9 cellular contexts compared by ENCODE assay signal in the genomic region with DNA sequence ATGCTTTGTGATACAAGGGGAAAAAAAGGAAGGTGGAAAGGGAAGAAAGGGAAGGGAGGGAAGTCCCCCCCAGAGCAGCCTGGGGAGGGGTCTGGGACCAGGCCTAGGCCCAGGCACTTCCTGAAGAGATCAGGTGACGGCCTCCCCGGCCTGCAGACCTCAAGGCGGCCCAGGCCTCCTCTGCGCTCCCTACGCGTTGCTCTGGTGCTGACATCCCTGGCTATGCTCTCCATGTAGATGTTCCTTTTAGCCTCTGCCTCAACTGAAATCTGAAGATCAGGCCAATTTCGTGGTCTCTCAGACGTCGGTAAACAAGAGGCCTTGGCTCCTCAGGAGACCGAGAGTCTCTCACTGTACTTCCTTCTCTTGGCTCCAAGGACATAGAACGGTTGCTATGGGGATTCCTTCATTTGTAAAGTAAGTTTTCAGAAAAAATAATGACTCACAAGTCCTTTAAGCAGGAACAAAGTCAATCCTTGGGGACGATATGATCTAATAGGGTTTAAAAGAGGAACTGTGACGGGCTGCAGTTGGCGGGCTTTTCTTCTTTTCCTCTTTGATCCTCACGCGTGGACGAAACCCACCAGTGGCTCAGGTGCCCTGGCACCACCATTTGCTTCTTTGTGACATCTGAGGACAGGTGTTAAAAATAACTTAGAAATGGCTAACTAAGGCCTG. TPM values are rescaled to one million over a fixed set of nuclear protein-coding genes. Genes with fewer than 3 reads are reported as not detected.
DNase-seq lines count a peak whose midpoint lies in the region; ATAC-seq and TF ChIP-seq lines count a peak whose summit lies in the region.
"Had no signal": no experiment of that assay in that cellular context is flagged by ENCODE, and none has a peak within 500 bp of the region (broad histone marks: within the 10 kb centered on the region; RNA-seq: fewer than 3 reads in every experiment).

No MANE protein-coding gene starts in this region.

- ATAC-seq in SK-N-SH treated with all-trans-retinoic acid at 6 μM for 48 hours, result no peak
- peak; percentile 61 for ATAC-seq in memory B cell (ENCODE audit: low read depth)
- no peak for ATAC-seq in GM21737 (IDR thresholded peaks at IDR 0.05; ENCODE audit: unreplicated experiment)
- ATAC-seq in GM19023 (IDR thresholded peaks at IDR 0.05; ENCODE audit: unreplicated experiment), result no peak

- in situ Hi-C loops in brain microvascular endothelial cell (cut with HindIII; ENCODE audit: low pct_ligation_motif_present, low sequenced_read_pairs), result no loop called here

- peaks cover 8 to 25% of the 10 kb centered on the region in 2 experiments; a peak in 2 of 4 replicates for H3K4me1 ChIP-seq in SK-N-SH (ENCODE audit: control insufficient read depth in 1 of 2, insufficient read depth in 2 of 2, low read depth in 1 of 2, low read length in 1 of 2)

- no peak overlapping the region for H3K9ac ChIP-seq in SK-N-SH

- H3K9me3 Mint-ChIP-seq in memory B cell, result no peaks in the 10 kb centered on the region

- peaks cover 3% of the 10 kb centered on the region for H3K36me3 Mint-ChIP-seq in memory B cell

- no peak overlapping the region for H3K4me3 Mint-ChIP-seq in memory B cell

- H3K36me3 ChIP-seq in SK-N-SH (replicated peaks in 1 of 2; ENCODE audit: control insufficient read depth in 1 of 2, insufficient read depth in 2 of 2, low read length in 1 of 2), result no peaks in the 10 kb centered on the region
- no peaks in the 10 kb centered on the region for H3K36me3 ChIP-seq in brain microvascular endothelial cell (replicated peaks)

- H3K79me2 ChIP-seq in SK-N-SH (ENCODE audit: insufficient read depth), result no peaks in the 10 kb centered on the region

- peak overlapping the region in 1 of 2 experiments; percentile 68; a peak in 2 of 4 replicates for H3K27ac ChIP-seq in SK-N-SH (ENCODE audit: low read depth in 2 of 2, low read length in 1 of 2)
- H3K27ac ChIP-seq in brain microvascular endothelial cell, result peak overlapping the region; percentile 69

- no peak for DNase-seq in SK-N-SH
- peak; percentile 65 for DNase-seq in brain microvascular endothelial cell
- DNase-seq in memory B cell (ENCODE audit: low spot score in 2 of 2), result no peak
- DNase-seq in NCI-H2081 treated with DMSO at 0.1 percent for 48 hours (lab: John Stamatoyannopoulos, UW), result no peak
- DNase-seq in NCI-H510A (lab: John Stamatoyannopoulos, UW), result no peak
- DNase-seq: effector CD4-positive, alpha-beta T cell had no signal

- CTCF ChIA-PET in SK-N-SH (lab: Yijun Ruan, JAX), result no interaction called here

- H3K4me3 ChIP-seq in SK-N-SH (ENCODE audit: low read depth in 2 of 2, low read length in 1 of 2), result no peak overlapping the region
- H3K4me3 ChIP-seq in brain microvascular endothelial cell (ENCODE audit: low read depth, low read length), result no peak overlapping the region

- WGBS in SK-N-SH (ENCODE audit: low lambda C conversion rate), result 82% methylated on average over 14 of the region's 17 CpGs

- peaks cover 15% of the 10 kb centered on the region for H3K4me1 Mint-ChIP-seq in memory B cell

- no peaks in the 10 kb centered on the region for H3K9me3 ChIP-seq in SK-N-SH

- H3K9me2 ChIP-seq in SK-N-SH, result no peaks in the 10 kb centered on the region

- H3K27me3 ChIP-seq in SK-N-SH (ENCODE audit: insufficient read depth) (no peaks in the 10 kb centered on the region), brain microvascular endothelial cell (replicated peaks) (no peaks in the 10 kb centered on the region)

- no peak for TF ChIP-seq RAD21 in SK-N-SH (IDR thresholded peaks at IDR 0.05; ENCODE audit: low read length)

- H4K20me1 ChIP-seq in SK-N-SH (ENCODE audit: insufficient read depth), result no peaks in the 10 kb centered on the region

- no peak overlapping the region for H3K27ac Mint-ChIP-seq in memory B cell

- H3K27me3 Mint-ChIP-seq in memory B cell, result no peaks in the 10 kb centered on the region

- TF ChIP-seq CTCF in SK-N-SH (IDR thresholded peaks at IDR 0.05) (no peak), brain microvascular endothelial cell (IDR thresholded peaks at IDR 0.05; ENCODE audit: low read depth, low read length, missing control alignments) (no peak)

- TF ChIP-seq EP300 in SK-N-SH (IDR thresholded peaks at IDR 0.05; ENCODE audit: borderline replicate concordance in 1 of 2, low read depth in 1 of 2, low read length in 1 of 2), result no peak

- H3K4me2 ChIP-seq in SK-N-SH, result 0 out of 2 replicates have a peak overlapping the region, but pooled peaks have one; percentile 5

- H3F3A ChIP-seq in SK-N-SH (replicated peaks; ENCODE audit: insufficient read depth), result peaks cover 10% of the 10 kb centered on the region

- POLR2A ChIA-PET in SK-N-SH (lab: Yijun Ruan, JAX), result no interaction called here

- peak overlapping the region; percentile 80 for H2AFZ ChIP-seq in SK-N-SH (ENCODE audit: low read depth)

TF ChIP-seq in SK-N-SH, 30 proteins besides CTCF, POLR2A, EP300 and RAD21:
- TF ChIP-seq FOSL2 (IDR thresholded peaks at IDR 0.05; ENCODE audit: borderline replicate concordance, low read depth) (no peak), TEAD4 (IDR thresholded peaks at IDR 0.05; ENCODE audit: borderline replicate concordance, insufficient read depth) (no peak), SMC3 (IDR thresholded peaks at IDR 0.05; ENCODE audit: low read depth, low read length) (no peak), YY1 (IDR thresholded peaks at IDR 0.05; ENCODE audit: low read depth) (no peak), POLR2AphosphoS5 (IDR thresholded peaks at IDR 0.05; ENCODE audit: low read depth, low read length) (no peak), RCOR1 (IDR thresholded peaks at IDR 0.05; ENCODE audit: low read length) (no peak), CHD2 (IDR thresholded peaks at IDR 0.05; ENCODE audit: low read length, partially characterized antibody) (no peak), RFX5 (IDR thresholded peaks at IDR 0.05; ENCODE audit: low read length) (no peak), JUND (IDR thresholded peaks at IDR 0.05) (no peak), TCF12 (IDR thresholded peaks at IDR 0.05) (no peak)
- TF ChIP-seq, protein P1, sequence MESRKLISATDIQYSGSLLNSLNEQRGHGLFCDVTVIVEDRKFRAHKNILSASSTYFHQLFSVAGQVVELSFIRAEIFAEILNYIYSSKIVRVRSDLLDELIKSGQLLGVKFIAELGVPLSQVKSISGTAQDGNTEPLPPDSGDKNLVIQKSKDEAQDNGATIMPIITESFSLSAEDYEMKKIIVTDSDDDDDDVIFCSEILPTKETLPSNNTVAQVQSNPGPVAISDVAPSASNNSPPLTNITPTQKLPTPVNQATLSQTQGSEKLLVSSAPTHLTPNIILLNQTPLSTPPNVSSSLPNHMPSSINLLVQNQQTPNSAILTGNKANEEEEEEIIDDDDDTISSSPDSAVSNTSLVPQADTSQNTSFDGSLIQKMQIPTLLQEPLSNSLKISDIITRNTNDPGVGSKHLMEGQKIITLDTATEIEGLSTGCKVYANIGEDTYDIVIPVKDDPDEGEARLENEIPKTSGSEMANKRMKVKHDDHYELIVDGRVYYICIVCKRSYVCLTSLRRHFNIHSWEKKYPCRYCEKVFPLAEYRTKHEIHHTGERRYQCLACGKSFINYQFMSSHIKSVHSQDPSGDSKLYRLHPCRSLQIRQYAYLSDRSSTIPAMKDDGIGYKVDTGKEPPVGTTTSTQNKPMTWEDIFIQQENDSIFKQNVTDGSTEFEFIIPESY (IDR thresholded peaks at IDR 0.05; ENCODE audit: borderline replicate concordance, low read depth), result no peak

TF ChIP-seq in SK-N-SH treated with all-trans-retinoic acid at 6 μM for 48 hours, 23 proteins besides CTCF, POLR2A, EP300 and RAD21:
- TF ChIP-seq BACH2 (CRISPR knock-in tag; IDR thresholded peaks at IDR 0.05; ENCODE audit: borderline replicate concordance) (no peak), CREB5 (CRISPR knock-in tag; IDR thresholded peaks at IDR 0.05; ENCODE audit: low read depth) (no peak), ZNF565 (CRISPR knock-in tag; conservative IDR thresholded peaks at IDR 0.05; ENCODE audit: low read depth) (no peak), ZFP3 (CRISPR knock-in tag; IDR thresholded peaks at IDR 0.05) (no peak), ZNF70 (CRISPR knock-in tag; IDR thresholded peaks at IDR 0.05) (no peak), ISL1 (CRISPR knock-in tag; IDR thresholded peaks at IDR 0.05) (no peak), SNAI2 (CRISPR knock-in tag; IDR thresholded peaks at IDR 0.05) (no peak), TCF4 (CRISPR knock-in tag; IDR thresholded peaks at IDR 0.05; ENCODE audit: borderline replicate concordance) (no peak)

RNA-seq across cellular contexts. Expression of gene CGNL1, which starts 55.6 kb away (rescaled TPM):
- polyA plus RNA-seq in SK-N-SH (2012; rRNA removed), result 0.23 and 0.24 TPM in 2 replicates
- 0.26 and 0.29 TPM in 2 replicates for polyA plus RNA-seq in SK-N-SH (2012; cell fraction: cytosol; rRNA removed)
- 0.18 and 0.36 TPM in 2 replicates for polyA plus RNA-seq in SK-N-SH (2012; cell fraction: nucleus; rRNA removed)
